Comparison of ENCODE assay signal across 8 cellular contexts in the genomic region with DNA sequence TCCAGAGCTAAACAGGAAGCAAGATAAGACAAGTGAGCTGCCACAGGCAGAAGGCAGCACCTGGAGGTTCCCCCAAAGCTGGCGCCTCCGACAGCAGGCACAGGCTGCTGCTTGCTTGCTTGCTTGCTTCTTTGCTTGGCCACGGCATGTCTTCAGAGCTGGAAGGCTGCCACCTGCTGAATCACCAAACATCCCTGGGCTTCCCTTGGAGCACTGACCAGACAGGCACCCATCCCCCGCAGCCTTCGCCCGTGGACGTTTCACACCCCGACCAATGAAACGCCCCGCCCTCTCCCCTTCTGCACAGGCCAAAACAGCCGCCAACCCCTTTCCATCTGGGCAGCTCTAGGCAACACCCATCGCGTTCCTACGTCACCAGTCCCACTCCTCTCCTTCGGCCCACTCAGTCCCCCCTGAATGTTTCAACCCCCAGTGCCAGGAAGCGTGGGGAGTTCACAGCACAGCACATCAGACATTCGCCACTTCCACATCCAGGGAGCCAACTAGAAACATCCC. TPM values are rescaled to one million over a fixed set of nuclear protein-coding genes. Genes with fewer than 3 reads are reported as not detected.
DNase-seq lines count a peak whose midpoint lies in the region; ATAC-seq and TF ChIP-seq lines count a peak whose summit lies in the region.

No MANE protein-coding gene starts in this region.

- CTCF ChIA-PET in AG04450 (lab: Charles Lee), result interaction anchor here (1.0 to 1.8 kb wide), 7 partner anchors 17 to 262 kb away, joined by 3 to 4 read pairs (median 3); no protein-coding TSS in a partner anchor
- CTCF ChIA-PET in activated CD4-positive, alpha-beta memory T cell treated with anti-CD3 and anti-CD28 coated beads, Interleukin-2, amount 10 ng/mL, durations not matched to agents 7 days and 5 days (lab: Charles Lee), result interaction anchor here (0.5 to 2.4 kb wide), 12 partner anchors 15 to 346 kb away, joined by 3 to 11 read pairs (median 4); no protein-coding TSS in a partner anchor

- intact Hi-C loops in lower lobe of right lung (cut with DNase I), result loop anchor here (10.0 kb wide), 1 partner anchor 67 kb away; no protein-coding TSS in a partner anchor

- peaks cover 1% of the 10 kb centered on the region for H3K27me3 Mint-ChIP-seq in activated CD4-positive, alpha-beta memory T cell treated with anti-CD3 and anti-CD28 coated beads, Interleukin-2, amount 10 ng/mL, durations not matched to agents 7 days and 5 days

- H3K27me3 ChIP-seq in AG04450 (ENCODE audit: control insufficient read depth, insufficient read depth, low read length), result no peaks in the 10 kb centered on the region
- no peaks in the 10 kb centered on the region for H3K27me3 ChIP-seq in lower lobe of right lung (ENCODE audit: low read depth)

- peaks cover 37% of the 10 kb centered on the region for H3K4me1 Mint-ChIP-seq in activated CD4-positive, alpha-beta memory T cell treated with anti-CD3 and anti-CD28 coated beads, Interleukin-2, amount 10 ng/mL, durations not matched to agents 7 days and 5 days

- H3K9me3 ChIP-seq in AG04450 (ENCODE audit: control insufficient read depth, insufficient read depth, low read length), result no peaks in the 10 kb centered on the region; the same call in 1 of the 2 replicates
- H3K9me3 ChIP-seq in lower lobe of right lung, result no peaks in the 10 kb centered on the region

- H3K4me1 ChIP-seq in lower lobe of right lung, result peaks cover 21% of the 10 kb centered on the region

- peak overlapping the region; percentile 79 for H3K27ac Mint-ChIP-seq in activated CD4-positive, alpha-beta memory T cell treated with anti-CD3 and anti-CD28 coated beads, Interleukin-2, amount 10 ng/mL, durations not matched to agents 7 days and 5 days

- peak overlapping the region; percentile 81 for H3K4me3 ChIP-seq in AG04450 (ENCODE audit: low read depth, low read length)
- H3K4me3 ChIP-seq in lower lobe of right lung, result peak overlapping the region; percentile 92

- H3K27ac ChIP-seq in AG04450 (ENCODE audit: low read depth, low read length) (peak overlapping the region; percentile 77), lower lobe of right lung (peak overlapping the region; percentile 96)

- no peaks in the 10 kb centered on the region for H3K9me3 Mint-ChIP-seq in activated CD4-positive, alpha-beta memory T cell treated with anti-CD3 and anti-CD28 coated beads, Interleukin-2, amount 10 ng/mL, durations not matched to agents 7 days and 5 days

- peak; percentile 91 for DNase-seq in AG04450 (ENCODE audit: low read depth, low spot score)
- DNase-seq in NCI-H446 treated with DMSO at 0.1 percent for 48 hours (lab: John Stamatoyannopoulos, UW), result peak; percentile 73
- DNase-seq in activated CD4-positive, alpha-beta memory T cell treated with anti-CD3 and anti-CD28 coated beads, Interleukin-2, amount 10 ng/mL, durations not matched to agents 7 days and 5 days, result peak; percentile 63
- peak; percentile 72 for DNase-seq in ecto neural progenitor cell (ENCODE audit: low spot score)
- DNase-seq in lower lobe of right lung, result peak; percentile 91
- DNase-seq in stimulated activated CD4-positive, alpha-beta T cell treated with anti-CD3 and anti-CD28 coated beads, TNF-alpha, amount 100 ng/mL, for 24 hours (ENCODE audit: low read depth in 3 of 3), result peak in 2 of 3 experiments; percentile 20 to 46

- POLR2A ChIA-PET in AG04450 (lab: Yijun Ruan, JAX), result interaction anchor here (0.7 to 4.5 kb wide), 8 partner anchors 9 to 296 kb away, joined by 3 to 35 read pairs (median 4); no protein-coding TSS in a partner anchor
- POLR2A ChIA-PET in activated CD4-positive, alpha-beta memory T cell treated with anti-CD3 and anti-CD28 coated beads, Interleukin-2, amount 10 ng/mL, durations not matched to agents 7 days and 5 days (lab: Charles Lee), result interaction anchor here (1.4 to 2.8 kb wide), 5 partner anchors 14 to 205 kb away, joined by 4 to 23 read pairs (median 9); no protein-coding TSS in a partner anchor

- ATAC-seq in GM18519 (IDR thresholded peaks at IDR 0.05; ENCODE audit: low FRiP score, unreplicated experiment), result peak; percentile 23
- peak; percentile 32 for ATAC-seq in HG03066 (IDR thresholded peaks at IDR 0.05; ENCODE audit: low read depth, unreplicated experiment)
- ATAC-seq in lower lobe of right lung, result peak; percentile 27 to 45

- H3K36me3 ChIP-seq in lower lobe of right lung, result no peaks in the 10 kb centered on the region

- H3K36me3 Mint-ChIP-seq in activated CD4-positive, alpha-beta memory T cell treated with anti-CD3 and anti-CD28 coated beads, Interleukin-2, amount 10 ng/mL, durations not matched to agents 7 days and 5 days (ENCODE audit: low read depth), result no peaks in the 10 kb centered on the region

- TF ChIP-seq CTCF in AG04450 (IDR thresholded peaks at IDR 0.05; ENCODE audit: low read depth, low read length), result no peak
- no peak for TF ChIP-seq CTCF in lower lobe of right lung (IDR thresholded peaks at IDR 0.05)

- H3K4me3 Mint-ChIP-seq in activated CD4-positive, alpha-beta memory T cell treated with anti-CD3 and anti-CD28 coated beads, Interleukin-2, amount 10 ng/mL, durations not matched to agents 7 days and 5 days, result peak overlapping the region; percentile 76

RNA-seq across cellular contexts. Expression of gene SGMS1, which starts 1.7 kb away (rescaled TPM):
- polyA plus RNA-seq in AG04450 (2011; rRNA removed), result 16.0 and 17.7 TPM in 2 replicates
- 23.8 and 25.1 TPM in 2 replicates for polyA minus RNA-seq in AG04450 (2011; rRNA and poly(A)+ RNA removed)
- 10 to 100 TPM; 18.9 to 19.9 TPM for total RNA-seq in activated CD4-positive, alpha-beta memory T cell treated with anti-CD3 and anti-CD28 coated beads, Interleukin-2, amount 10 ng/mL, durations not matched to agents 7 days and 5 days
- 72.3 TPM for total RNA-seq in lower lobe of right lung

Comparison
In these comparisons a context has a peak if more than half of its experiments do, and no peak if none do; other contexts are left out.
1. Peak in every context shown above with its lines: DNase-seq, ATAC-seq, H3K4me3 ChIP-seq and H3K27ac ChIP-seq.
2. DNase-seq: peak in every context shown above with its lines; median percentile 91 in AG04450; 91 in lower lobe of right lung; 73 in NCI-H446 treated with DMSO at 0.1 percent for 48 hours; 72 in ecto neural progenitor cell; 63 in activated CD4-positive, alpha-beta memory T cell treated with anti-CD3 and anti-CD28 coated beads, Interleukin-2, amount 10 ng/mL, durations not matched to agents 7 days and 5 days; 33 in stimulated activated CD4-positive, alpha-beta T cell treated with anti-CD3 and anti-CD28 coated beads, TNF-alpha, amount 100 ng/mL, for 24 hours.